In the genomic region with DNA sequence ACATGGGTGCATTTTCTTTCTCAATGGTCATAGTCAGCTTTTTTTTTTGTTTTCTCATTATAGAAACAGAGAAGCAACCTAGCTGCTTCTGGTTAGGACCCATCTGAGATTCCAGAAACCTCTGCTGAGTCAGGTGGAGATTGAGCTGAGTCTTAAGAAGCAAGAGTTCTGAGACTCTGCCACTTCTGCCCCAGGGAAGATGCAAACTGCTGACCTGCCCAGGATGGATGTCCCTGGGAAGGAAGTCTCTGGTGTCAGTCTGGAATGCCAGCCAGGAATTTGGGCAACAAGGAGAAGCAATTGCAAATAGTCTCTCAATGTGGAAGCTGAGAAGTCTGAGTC, we compare ENCODE assay signal across 1 cellular context.
TF ChIP-seq lines count a peak whose summit lies in the region.

No MANE protein-coding gene starts in this region.

TF ChIP-seq in IMR-90, 13 proteins besides CTCF, POLR2A, EP300 and RAD21 (continued from another document):
- no peak for TF ChIP-seq CHD1 (IDR thresholded peaks at IDR 0.05; ENCODE audit: low read depth, low read length)
- TF ChIP-seq MAZ (IDR thresholded peaks at IDR 0.05; ENCODE audit: borderline replicate concordance, low read depth, low read length): no peak
